7 cellular contexts compared by ENCODE assay signal in genomic region chr16:56932588-56933265, GRCh38. TPM values are rescaled to one million over a fixed set of nuclear protein-coding genes. Genes with fewer than 3 reads are reported as not detected.
DNase-seq lines count a peak whose midpoint lies in the region; ATAC-seq, FAIRE-seq and TF ChIP-seq lines count a peak whose summit lies in the region.

No MANE protein-coding gene starts in this region.

- peak overlapping the region; percentile 91 for H3K27ac ChIP-seq in PC-9
- H3K27ac ChIP-seq in neural cell (ENCODE audit: low read length), result peak overlapping the region; percentile 85

- TSS peak; percentile 45 for BruUV-seq in PC-9 (replicated peaks; lab: Mats Ljungman, UMichigan)

- CTCF ChIA-PET in PC-9 (lab: Charles Lee), result no interaction called here

- peaks cover 27% of the 10 kb centered on the region for H3F3A ChIP-seq in PC-9 (ENCODE audit: insufficient read depth, low read depth)
- H3F3A ChIP-seq in neural cell (ENCODE audit: insufficient read depth, low read length, poor library complexity, severe bottlenecking), result no peaks in the 10 kb centered on the region

- FAIRE-seq in urothelium cell line (lab: Jason Lieb, UNC), result peak; percentile 30

- H3K27me3 ChIP-seq in PC-9 (ENCODE audit: insufficient read depth, low read depth) (no peaks in the 10 kb centered on the region), neural cell (ENCODE audit: insufficient read depth, low read depth, low read length) (no peaks in the 10 kb centered on the region)

- TF ChIP-seq RAD21 in neural cell (conservative IDR thresholded peaks at IDR 0.05), result no peak

- TF ChIP-seq CTCF in GM10266 (IDR thresholded peaks at IDR 0.05; ENCODE audit: control insufficient read depth, insufficient read depth, low read depth, missing control alignments) (no peak), PC-9 (conservative IDR thresholded peaks at IDR 0.05) (no peak), neural cell (IDR thresholded peaks at IDR 0.05; ENCODE audit: poor library complexity, severe bottlenecking) (no peak)

- POLR2A ChIA-PET in PC-9 (lab: Charles Lee; ENCODE audit: unreplicated experiment), result no interaction called here

- H3K36me3 ChIP-seq in PC-9 (ENCODE audit: low read depth) (peaks cover 42% of the 10 kb centered on the region), neural cell (ENCODE audit: insufficient read depth, low read length) (peaks cover 4% of the 10 kb centered on the region)

- H3K9ac ChIP-seq in neural cell (ENCODE audit: low read length), result peak overlapping the region; percentile 95

- H4K20me1 ChIP-seq in PC-9 (ENCODE audit: insufficient read depth) (peaks cover 39% of the 10 kb centered on the region), neural cell (ENCODE audit: insufficient read depth) (no peaks in the 10 kb centered on the region)

- peak; percentile 15 for ATAC-seq in HG03378 (IDR thresholded peaks at IDR 0.05; ENCODE audit: unreplicated experiment)

- peaks cover 25% of the 10 kb centered on the region for H3K4me1 ChIP-seq in PC-9 (replicated peaks; ENCODE audit: insufficient read depth)

- H3K9me2 ChIP-seq in PC-9 (ENCODE audit: insufficient read depth), result no peaks in the 10 kb centered on the region
- H3K9me2 ChIP-seq in neural cell (ENCODE audit: insufficient read depth, low read length), result no peaks in the 10 kb centered on the region

- intact Hi-C loops in PC-9 (cut with micrococcal nuclease; ENCODE audit: unreplicated experiment), result loop anchor here (1.0 kb wide), 2 partner anchors 13 to 61 kb away; no protein-coding TSS in a partner anchor

- DNase-seq in GM10266 (ENCODE audit: extremely low spot score) (peak; percentile 43), PC-9 (peak; percentile 66 to 84), foreskin melanocyte (peak; percentile 71), urothelium cell line (ENCODE audit: low spot score) (peak; percentile 60)
- peak; percentile 27 for DNase-seq in activated naive CD4-positive, alpha-beta T cell treated with anti-CD3 and anti-CD28 coated beads, Interleukin-2, amount 50 U/mL, for 16 hours

- H3K9me3 ChIP-seq in PC-9 (ENCODE audit: insufficient read depth, low read depth) (no peaks in the 10 kb centered on the region), neural cell (ENCODE audit: low read length) (no peaks in the 10 kb centered on the region)

- peak overlapping the region; percentile 85 for H3K4me2 ChIP-seq in PC-9
- peak overlapping the region; percentile 72 for H3K4me2 ChIP-seq in neural cell (ENCODE audit: low read length)

- H2AFZ ChIP-seq in PC-9, result no peak overlapping the region; the same call in 1 of the 2 replicates
- H2AFZ ChIP-seq in neural cell (ENCODE audit: low read depth, low read length), result peak overlapping the region; percentile 57

- TF ChIP-seq EP300 in neural cell (conservative IDR thresholded peaks at IDR 0.05; ENCODE audit: poor library complexity, severe bottlenecking), result no peak

- H3K79me2 ChIP-seq in PC-9 (ENCODE audit: low read depth), result peaks cover 49% of the 10 kb centered on the region
- H3K79me2 ChIP-seq in neural cell (replicated peaks; ENCODE audit: insufficient read depth, low read length), result peaks cover 24% of the 10 kb centered on the region

- H3K4me3 ChIP-seq in PC-9 (peak overlapping the region; percentile 97), neural cell (ENCODE audit: low read length) (peak overlapping the region; percentile 89)

TF ChIP-seq in neural cell, 6 proteins besides CTCF, POLR2A, EP300 and RAD21:
- peak; percentile 62 for TF ChIP-seq MXI1 (conservative IDR thresholded peaks at IDR 0.05; ENCODE audit: poor library complexity, severe bottlenecking)
- no peak for TF ChIP-seq SMC3 (conservative IDR thresholded peaks at IDR 0.05; ENCODE audit: poor library complexity)

RNA-seq across cellular contexts. Expression of gene HERPUD1, which starts 0.8 kb away (rescaled TPM):
- total RNA-seq in PC-9 (2021), result 23.5 and 35.3 TPM in 2 replicates
- 76.0 and 98.7 TPM in 2 replicates for polyA plus RNA-seq in neural cell
- 59.9 and 62.4 TPM in 2 replicates for polyA minus RNA-seq in neural cell

RNA-seq across cellular contexts. Expression of gene CETP, which starts 29.0 kb away (rescaled TPM):
- not detected in 2 replicates for total RNA-seq in PC-9 (2021)
- not detected in 2 replicates for polyA plus RNA-seq in neural cell
- not detected in 2 replicates for polyA minus RNA-seq in neural cell

RNA-seq across cellular contexts. Expression of gene NLRC5, which starts 56.6 kb away (rescaled TPM):
- 21.9 and 29.7 TPM in 2 replicates for total RNA-seq in PC-9 (2021)
- not detected in 2 replicates for polyA plus RNA-seq in neural cell
- not detected in 2 replicates for polyA minus RNA-seq in neural cell

Comparison
In these comparisons a context has a peak if more than half of its experiments do, and no peak if none do; other contexts are left out.
1. Peak in every context shown above with its lines: DNase-seq, ATAC-seq, H3K4me3 ChIP-seq and H3K27ac ChIP-seq.